Comparison of ENCODE assay signal across 1 cellular context in genomic region chr12:49322708-49323523, GRCh38.
A peak's percentile ranks its signal among the peaks of the same experiment; 100 is the strongest.
TF ChIP-seq lines count a peak whose summit lies in the region.

Gene TROAP (plus strand): TSS chr12:49323255. CDS start chr12:49323609, 354 bp downstream.

TF ChIP-seq in HepG2, 621 proteins besides CTCF, POLR2A, EP300 and RAD21 (continued from another document and continues in another):
- TF ChIP-seq, protein P1, sequence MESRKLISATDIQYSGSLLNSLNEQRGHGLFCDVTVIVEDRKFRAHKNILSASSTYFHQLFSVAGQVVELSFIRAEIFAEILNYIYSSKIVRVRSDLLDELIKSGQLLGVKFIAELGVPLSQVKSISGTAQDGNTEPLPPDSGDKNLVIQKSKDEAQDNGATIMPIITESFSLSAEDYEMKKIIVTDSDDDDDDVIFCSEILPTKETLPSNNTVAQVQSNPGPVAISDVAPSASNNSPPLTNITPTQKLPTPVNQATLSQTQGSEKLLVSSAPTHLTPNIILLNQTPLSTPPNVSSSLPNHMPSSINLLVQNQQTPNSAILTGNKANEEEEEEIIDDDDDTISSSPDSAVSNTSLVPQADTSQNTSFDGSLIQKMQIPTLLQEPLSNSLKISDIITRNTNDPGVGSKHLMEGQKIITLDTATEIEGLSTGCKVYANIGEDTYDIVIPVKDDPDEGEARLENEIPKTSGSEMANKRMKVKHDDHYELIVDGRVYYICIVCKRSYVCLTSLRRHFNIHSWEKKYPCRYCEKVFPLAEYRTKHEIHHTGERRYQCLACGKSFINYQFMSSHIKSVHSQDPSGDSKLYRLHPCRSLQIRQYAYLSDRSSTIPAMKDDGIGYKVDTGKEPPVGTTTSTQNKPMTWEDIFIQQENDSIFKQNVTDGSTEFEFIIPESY (CRISPR knock-in tag; IDR thresholded peaks at IDR 0.05), result no peak
- TF ChIP-seq, protein P2, sequence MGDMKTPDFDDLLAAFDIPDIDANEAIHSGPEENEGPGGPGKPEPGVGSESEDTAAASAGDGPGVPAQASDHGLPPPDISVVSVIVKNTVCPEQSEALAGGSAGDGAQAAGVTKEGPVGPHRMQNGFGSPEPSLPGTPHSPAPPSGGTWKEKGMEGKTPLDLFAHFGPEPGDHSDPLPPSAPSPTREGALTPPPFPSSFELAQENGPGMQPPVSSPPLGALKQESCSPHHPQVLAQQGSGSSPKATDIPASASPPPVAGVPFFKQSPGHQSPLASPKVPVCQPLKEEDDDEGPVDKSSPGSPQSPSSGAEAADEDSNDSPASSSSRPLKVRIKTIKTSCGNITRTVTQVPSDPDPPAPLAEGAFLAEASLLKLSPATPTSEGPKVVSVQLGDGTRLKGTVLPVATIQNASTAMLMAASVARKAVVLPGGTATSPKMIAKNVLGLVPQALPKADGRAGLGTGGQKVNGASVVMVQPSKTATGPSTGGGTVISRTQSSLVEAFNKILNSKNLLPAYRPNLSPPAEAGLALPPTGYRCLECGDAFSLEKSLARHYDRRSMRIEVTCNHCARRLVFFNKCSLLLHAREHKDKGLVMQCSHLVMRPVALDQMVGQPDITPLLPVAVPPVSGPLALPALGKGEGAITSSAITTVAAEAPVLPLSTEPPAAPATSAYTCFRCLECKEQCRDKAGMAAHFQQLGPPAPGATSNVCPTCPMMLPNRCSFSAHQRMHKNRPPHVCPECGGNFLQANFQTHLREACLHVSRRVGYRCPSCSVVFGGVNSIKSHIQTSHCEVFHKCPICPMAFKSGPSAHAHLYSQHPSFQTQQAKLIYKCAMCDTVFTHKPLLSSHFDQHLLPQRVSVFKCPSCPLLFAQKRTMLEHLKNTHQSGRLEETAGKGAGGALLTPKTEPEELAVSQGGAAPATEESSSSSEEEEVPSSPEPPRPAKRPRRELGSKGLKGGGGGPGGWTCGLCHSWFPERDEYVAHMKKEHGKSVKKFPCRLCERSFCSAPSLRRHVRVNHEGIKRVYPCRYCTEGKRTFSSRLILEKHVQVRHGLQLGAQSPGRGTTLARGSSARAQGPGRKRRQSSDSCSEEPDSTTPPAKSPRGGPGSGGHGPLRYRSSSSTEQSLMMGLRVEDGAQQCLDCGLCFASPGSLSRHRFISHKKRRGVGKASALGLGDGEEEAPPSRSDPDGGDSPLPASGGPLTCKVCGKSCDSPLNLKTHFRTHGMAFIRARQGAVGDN (CRISPR knock-in tag; IDR thresholded peaks at IDR 0.05), result peak; percentile 83
- TF ChIP-seq, protein P3, sequence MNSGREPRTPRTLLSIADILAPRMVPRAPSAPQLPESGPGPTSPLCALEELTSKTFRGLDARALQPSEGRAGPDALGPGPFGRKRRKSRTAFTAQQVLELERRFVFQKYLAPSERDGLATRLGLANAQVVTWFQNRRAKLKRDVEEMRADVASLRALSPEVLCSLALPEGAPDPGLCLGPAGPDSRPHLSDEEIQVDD (CRISPR knock-in tag; IDR thresholded peaks at IDR 0.05; ENCODE audit: borderline replicate concordance), result no peak
- no peak for TF ChIP-seq ZNF326 (CRISPR knock-in tag; IDR thresholded peaks at IDR 0.05; ENCODE audit: borderline replicate concordance)
- TF ChIP-seq TEAD3 (CRISPR knock-in tag; optimal IDR thresholded peaks at IDR 0.05; ENCODE audit: borderline replicate concordance), result no peak
- TF ChIP-seq ZNF317 (CRISPR knock-in tag; IDR thresholded peaks at IDR 0.05), result peak; percentile 37; the same call in 1 of the 2 replicates
- no peak for TF ChIP-seq ZFP36L2 (CRISPR knock-in tag; IDR thresholded peaks at IDR 0.05)
- no peak for TF ChIP-seq ZKSCAN5 (CRISPR knock-in tag; IDR thresholded peaks at IDR 0.05)
- TF ChIP-seq ZBTB10 (CRISPR knock-in tag; IDR thresholded peaks at IDR 0.05; ENCODE audit: borderline replicate concordance), result 0 out of 2 replicates have a peak, but pooled peaks have one; percentile 6
- TF ChIP-seq PRMT3 (CRISPR knock-in tag; IDR thresholded peaks at IDR 0.05; ENCODE audit: borderline replicate concordance, low read depth), result no peak
- no peak for TF ChIP-seq HOXA9 (CRISPR knock-in tag; IDR thresholded peaks at IDR 0.05; ENCODE audit: borderline replicate concordance)
- TF ChIP-seq ZBTB21 (CRISPR knock-in tag; IDR thresholded peaks at IDR 0.05), result no peak
- peak; percentile 92 for TF ChIP-seq KDM5A (IDR thresholded peaks at IDR 0.05; ENCODE audit: borderline replicate concordance, low read length)
- TF ChIP-seq, protein P4, sequence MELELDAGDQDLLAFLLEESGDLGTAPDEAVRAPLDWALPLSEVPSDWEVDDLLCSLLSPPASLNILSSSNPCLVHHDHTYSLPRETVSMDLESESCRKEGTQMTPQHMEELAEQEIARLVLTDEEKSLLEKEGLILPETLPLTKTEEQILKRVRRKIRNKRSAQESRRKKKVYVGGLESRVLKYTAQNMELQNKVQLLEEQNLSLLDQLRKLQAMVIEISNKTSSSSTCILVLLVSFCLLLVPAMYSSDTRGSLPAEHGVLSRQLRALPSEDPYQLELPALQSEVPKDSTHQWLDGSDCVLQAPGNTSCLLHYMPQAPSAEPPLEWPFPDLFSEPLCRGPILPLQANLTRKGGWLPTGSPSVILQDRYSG (CRISPR knock-in tag; IDR thresholded peaks at IDR 0.05), result no peak
- no peak for TF ChIP-seq ZNF512B (CRISPR knock-in tag; IDR thresholded peaks at IDR 0.05; ENCODE audit: borderline replicate concordance)
- TF ChIP-seq GFI1 (CRISPR knock-in tag; IDR thresholded peaks at IDR 0.05; ENCODE audit: borderline replicate concordance), result 0 out of 2 replicates have a peak, but pooled peaks have one; percentile 49
- no peak for TF ChIP-seq ZNF737 (CRISPR knock-in tag; IDR thresholded peaks at IDR 0.05; ENCODE audit: borderline replicate concordance)
- no peak; the same call in 1 of the 2 replicates for TF ChIP-seq SNAI1 (CRISPR knock-in tag; IDR thresholded peaks at IDR 0.05; ENCODE audit: borderline replicate concordance)
- no peak for TF ChIP-seq CBX1 (IDR thresholded peaks at IDR 0.05; ENCODE audit: low read depth)
- TF ChIP-seq PAF1 (CRISPR knock-in tag; IDR thresholded peaks at IDR 0.05), result no peak
- TF ChIP-seq FOXP1 (IDR thresholded peaks at IDR 0.05), result no peak
- no peak for TF ChIP-seq FOXP1 (CRISPR knock-in tag; IDR thresholded peaks at IDR 0.05)
- TF ChIP-seq ZNF331 (CRISPR knock-in tag; IDR thresholded peaks at IDR 0.05), result no peak
- TF ChIP-seq ZNF674 (CRISPR knock-in tag; IDR thresholded peaks at IDR 0.05; ENCODE audit: low read depth), result no peak
- no peak for TF ChIP-seq CSRNP2 (CRISPR knock-in tag; conservative IDR thresholded peaks at IDR 0.05; ENCODE audit: low read depth)
- TF ChIP-seq ZNF329 (CRISPR knock-in tag; IDR thresholded peaks at IDR 0.05; ENCODE audit: low read depth), result no peak
- TF ChIP-seq REPIN1 (CRISPR knock-in tag; IDR thresholded peaks at IDR 0.05; ENCODE audit: borderline replicate concordance, low read depth), result no peak; the same call in 1 of the 2 replicates
- TF ChIP-seq CREB1 (IDR thresholded peaks at IDR 0.05), result peak; percentile 86
- peak; percentile 97 for TF ChIP-seq CREB1 (CRISPR knock-in tag; IDR thresholded peaks at IDR 0.05)
- peak; percentile 38; the same call in 1 of the 2 replicates for TF ChIP-seq SMAD3 (CRISPR knock-in tag; IDR thresholded peaks at IDR 0.05)
- peak; percentile 97 for TF ChIP-seq NFYC (CRISPR knock-in tag; IDR thresholded peaks at IDR 0.05)
- TF ChIP-seq ZFAT (CRISPR knock-in tag; conservative IDR thresholded peaks at IDR 0.05), result no peak
- TF ChIP-seq ZNF652 (CRISPR knock-in tag; IDR thresholded peaks at IDR 0.05; ENCODE audit: borderline replicate concordance, low read depth), result no peak
- no peak; the same call in 1 of the 2 replicates for TF ChIP-seq CBX2 (IDR thresholded peaks at IDR 0.05; ENCODE audit: low read depth, low read length)
- no peak for TF ChIP-seq CBX2 (CRISPR knock-in tag; IDR thresholded peaks at IDR 0.05; ENCODE audit: low read depth)
- peak; percentile 51; the same call in 1 of the 2 replicates for TF ChIP-seq YEATS4 (CRISPR knock-in tag; IDR thresholded peaks at IDR 0.05; ENCODE audit: borderline replicate concordance)
- no peak for TF ChIP-seq RFX5 (IDR thresholded peaks at IDR 0.05; ENCODE audit: low read depth, low read length)
- TF ChIP-seq ZNF567 (CRISPR knock-in tag; IDR thresholded peaks at IDR 0.05; ENCODE audit: borderline replicate concordance), result no peak; the same call in 1 of the 2 replicates
- TF ChIP-seq, protein P5, sequence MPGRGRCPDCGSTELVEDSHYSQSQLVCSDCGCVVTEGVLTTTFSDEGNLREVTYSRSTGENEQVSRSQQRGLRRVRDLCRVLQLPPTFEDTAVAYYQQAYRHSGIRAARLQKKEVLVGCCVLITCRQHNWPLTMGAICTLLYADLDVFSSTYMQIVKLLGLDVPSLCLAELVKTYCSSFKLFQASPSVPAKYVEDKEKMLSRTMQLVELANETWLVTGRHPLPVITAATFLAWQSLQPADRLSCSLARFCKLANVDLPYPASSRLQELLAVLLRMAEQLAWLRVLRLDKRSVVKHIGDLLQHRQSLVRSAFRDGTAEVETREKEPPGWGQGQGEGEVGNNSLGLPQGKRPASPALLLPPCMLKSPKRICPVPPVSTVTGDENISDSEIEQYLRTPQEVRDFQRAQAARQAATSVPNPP (CRISPR knock-in tag; IDR thresholded peaks at IDR 0.05), result no peak
- no peak for TF ChIP-seq NFRKB (IDR thresholded peaks at IDR 0.05)
- no peak for TF ChIP-seq TBP (CRISPR knock-in tag; IDR thresholded peaks at IDR 0.05)
- peak; percentile 64 for TF ChIP-seq THAP11 (CRISPR knock-in tag; IDR thresholded peaks at IDR 0.05)
- peak; percentile 53; the same call in 1 of the 2 replicates for TF ChIP-seq ZNF709 (CRISPR knock-in tag; IDR thresholded peaks at IDR 0.05)
- TF ChIP-seq RAD51 (IDR thresholded peaks at IDR 0.05; ENCODE audit: borderline replicate concordance), result no peak
- TF ChIP-seq ZNF225 (CRISPR knock-in tag; IDR thresholded peaks at IDR 0.05), result no peak
- TF ChIP-seq, protein P6, sequence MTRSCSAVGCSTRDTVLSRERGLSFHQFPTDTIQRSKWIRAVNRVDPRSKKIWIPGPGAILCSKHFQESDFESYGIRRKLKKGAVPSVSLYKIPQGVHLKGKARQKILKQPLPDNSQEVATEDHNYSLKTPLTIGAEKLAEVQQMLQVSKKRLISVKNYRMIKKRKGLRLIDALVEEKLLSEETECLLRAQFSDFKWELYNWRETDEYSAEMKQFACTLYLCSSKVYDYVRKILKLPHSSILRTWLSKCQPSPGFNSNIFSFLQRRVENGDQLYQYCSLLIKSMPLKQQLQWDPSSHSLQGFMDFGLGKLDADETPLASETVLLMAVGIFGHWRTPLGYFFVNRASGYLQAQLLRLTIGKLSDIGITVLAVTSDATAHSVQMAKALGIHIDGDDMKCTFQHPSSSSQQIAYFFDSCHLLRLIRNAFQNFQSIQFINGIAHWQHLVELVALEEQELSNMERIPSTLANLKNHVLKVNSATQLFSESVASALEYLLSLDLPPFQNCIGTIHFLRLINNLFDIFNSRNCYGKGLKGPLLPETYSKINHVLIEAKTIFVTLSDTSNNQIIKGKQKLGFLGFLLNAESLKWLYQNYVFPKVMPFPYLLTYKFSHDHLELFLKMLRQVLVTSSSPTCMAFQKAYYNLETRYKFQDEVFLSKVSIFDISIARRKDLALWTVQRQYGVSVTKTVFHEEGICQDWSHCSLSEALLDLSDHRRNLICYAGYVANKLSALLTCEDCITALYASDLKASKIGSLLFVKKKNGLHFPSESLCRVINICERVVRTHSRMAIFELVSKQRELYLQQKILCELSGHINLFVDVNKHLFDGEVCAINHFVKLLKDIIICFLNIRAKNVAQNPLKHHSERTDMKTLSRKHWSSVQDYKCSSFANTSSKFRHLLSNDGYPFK (CRISPR knock-in tag; IDR thresholded peaks at IDR 0.05; ENCODE audit: borderline replicate concordance), result peak; percentile 33; the same call in 1 of the 2 replicates
